ENCODE assay signal across 37 cellular contexts in genomic region chrX:135273162-135273561, GRCh38. TPM values are rescaled to one million over a fixed set of nuclear protein-coding genes. Genes with fewer than 3 reads are reported as not detected.
"Had no signal": no experiment of that assay in that cellular context is flagged by ENCODE, and none has a peak within 500 bp of the region (broad histone marks: within the 10 kb centered on the region; RNA-seq: fewer than 3 reads in every experiment).

No MANE protein-coding gene starts in this region.

- H3K4me1 ChIP-seq: gastroesophageal sphincter, heart left ventricle, lower lobe of right lung, parathyroid adenoma, right atrium auricular region, stomach, thyroid gland, vagina had no signal

- DNase-seq: effector CD8-positive, alpha-beta T cell; endodermal cell; foreskin fibroblast; heart left ventricle; immature natural killer cell; islet precursor cell; kidney glomerular epithelial cell; left ventricle myocardium superior; lower lobe of right lung; mucosa of descending colon; naive B cell; stimulated activated CD4-positive, alpha-beta T cell treated with anti-CD3 and anti-CD28 coated beads, Interleukin-12 subunit alpha, Interleukin-12 subunit beta, amount 100 ng/mL, for 4 hours; stimulated activated CD4-positive, alpha-beta T cell treated with anti-CD3 and anti-CD28 coated beads, Interleukin-1b, Interleukin-23, amount 100 ng/mL, for 48 hours; stimulated activated CD4-positive, alpha-beta T cell treated with anti-CD3 and anti-CD28 coated beads, Interleukin-4, amount 100 ng/mL, for 1 hour; stimulated activated CD8-positive, alpha-beta memory T cell treated with anti-CD3 and anti-CD28 coated beads, Interleukin-4, amount 100 ng/mL, for 48 hours; stimulated activated naive CD4-positive, alpha-beta T cell treated with Interleukin-2 at 50 U/mL for 16 hours; stomach; thyroid gland; trophoblast cell had no signal

- H3K27me3 Mint-ChIP-seq: dendritic cell treated with granulocyte-macrophage colony-stimulating factor and Interleukin-4, amounts not matched to agents 40 ng/mL and 50 ng/mL, for 4 days; naive B cell; progenitor cell of endocrine pancreas had no signal

- H3K4me1 Mint-ChIP-seq: immature natural killer cell, mesothelial cell of epicardium, naive B cell, neural crest cell had no signal

- H3K27ac Mint-ChIP-seq: dendritic cell treated with granulocyte-macrophage colony-stimulating factor and Interleukin-4, amounts not matched to agents 40 ng/mL and 50 ng/mL, for 4 days; endodermal cell; immature natural killer cell; mesothelial cell of epicardium; natural killer cell treated with Interleukin-12 subunit alpha and Interleukin-12 subunit beta and Interleukin-15 and Interleukin-18, amount 100 ng/mL, for 72 hours; progenitor cell of endocrine pancreas had no signal

- H3K27ac ChIP-seq: epithelial cell of prostate, gastroesophageal sphincter, heart left ventricle, hepatocyte, lower lobe of right lung, parathyroid adenoma, right atrium auricular region, stomach, thyroid gland, vagina had no signal

- H3K9ac ChIP-seq: parathyroid adenoma had no signal

- ATAC-seq: esophagus mucosa; gastroesophageal sphincter; heart left ventricle; left ventricle myocardium superior; lower lobe of right lung; mucosa of descending colon; natural killer cell treated with Interleukin-12 subunit alpha and Interleukin-12 subunit beta and Interleukin-15 and Interleukin-18, amount 100 ng/mL, for 72 hours; sciatic nerve had no signal

- H3K36me3 ChIP-seq: gastroesophageal sphincter, heart left ventricle, lower lobe of right lung, right atrium auricular region, stomach, thyroid gland, vagina had no signal

- H3K27me3 ChIP-seq: gastroesophageal sphincter, heart left ventricle, hepatocyte, right atrium auricular region, stomach, thyroid gland, vagina had no signal

- H3K4me3 ChIP-seq: gastroesophageal sphincter, heart left ventricle, hepatocyte, lower lobe of right lung, mucosa of descending colon, right atrium auricular region, smooth muscle cell, stomach, thyroid gland, vagina had no signal

- H3K9me3 ChIP-seq: thyroid gland, vagina had no signal

- H3K4me3 Mint-ChIP-seq: dendritic cell treated with granulocyte-macrophage colony-stimulating factor and Interleukin-4, amounts not matched to agents 40 ng/mL and 50 ng/mL, for 4 days; endodermal cell; immature natural killer cell; mesothelial cell of epicardium; naive B cell; natural killer cell treated with Interleukin-12 subunit alpha and Interleukin-12 subunit beta and Interleukin-15 and Interleukin-18, amount 100 ng/mL, for 72 hours; neural crest cell had no signal

- H3K36me3 Mint-ChIP-seq: immature natural killer cell, mesothelial cell of epicardium, naive B cell had no signal

RNA-seq across cellular contexts. Expression of gene ETDA, which starts 21.3 kb away (rescaled TPM):
- total RNA-seq: endodermal cell; esophagus mucosa; gastroesophageal sphincter; heart left ventricle; hepatocyte; left ventricle myocardium superior; lower lobe of right lung; mesothelial cell of epicardium; mucosa of descending colon; natural killer cell treated with Interleukin-12 subunit alpha and Interleukin-12 subunit beta and Interleukin-15 and Interleukin-18, amount 100 ng/mL, for 72 hours; neural crest cell; osteoblast; progenitor cell of endocrine pancreas; right atrium auricular region; sciatic nerve; smooth muscle cell; stomach; subcutaneous adipose tissue; temporal lobe; thyroid gland; ureter; vagina had no signal
- polyA plus RNA-seq: heart left ventricle, hepatocyte, immature natural killer cell, smooth muscle cell, stomach had no signal

RNA-seq across cellular contexts. Expression of gene ETDC, which starts 36.1 kb away (rescaled TPM):
- total RNA-seq: endodermal cell; esophagus mucosa; gastroesophageal sphincter; heart left ventricle; hepatocyte; left ventricle myocardium superior; lower lobe of right lung; mesothelial cell of epicardium; mucosa of descending colon; natural killer cell treated with Interleukin-12 subunit alpha and Interleukin-12 subunit beta and Interleukin-15 and Interleukin-18, amount 100 ng/mL, for 72 hours; neural crest cell; osteoblast; progenitor cell of endocrine pancreas; right atrium auricular region; sciatic nerve; smooth muscle cell; stomach; subcutaneous adipose tissue; temporal lobe; thyroid gland; ureter; vagina had no signal
- polyA plus RNA-seq: heart left ventricle, hepatocyte, immature natural killer cell, smooth muscle cell, stomach had no signal
